In the genomic region with DNA sequence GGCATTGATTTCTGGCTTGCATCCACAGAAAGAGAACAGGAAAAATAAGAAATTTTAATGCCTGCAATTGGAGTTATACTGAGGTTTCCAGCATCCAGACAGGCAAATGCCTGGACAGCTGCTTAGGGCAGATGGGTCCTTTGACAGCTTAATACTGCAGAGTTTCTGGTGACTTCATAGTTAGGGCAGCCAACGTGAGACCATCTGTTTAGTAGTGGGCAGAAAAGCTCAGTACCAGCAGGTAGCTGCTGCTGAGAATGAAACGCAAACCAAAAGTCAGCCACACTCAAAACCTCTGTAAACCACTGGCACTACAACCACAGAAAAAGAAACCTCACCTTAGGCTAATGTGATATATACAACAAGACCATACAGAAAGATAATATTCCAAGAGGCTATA, we compare ENCODE assay signal across 10 cellular contexts.
DNase-seq lines count a peak whose midpoint lies in the region; ATAC-seq and TF ChIP-seq lines count a peak whose summit lies in the region.
"Had no signal": no experiment of that assay in that cellular context is flagged by ENCODE, and none has a peak within 500 bp of the region (broad histone marks: within the 10 kb centered on the region; RNA-seq: fewer than 3 reads in every experiment).

No MANE protein-coding gene starts in this region.

- intact Hi-C loops in Calu3 (cut with micrococcal nuclease; ENCODE audit: unreplicated experiment), result no loop called here

- H3K4me1 ChIP-seq in foreskin keratinocyte, result no peaks in the 10 kb centered on the region

- TF ChIP-seq CTCF in foreskin keratinocyte (conservative IDR thresholded peaks at IDR 0.05), result no peak
- TF ChIP-seq CTCF in Calu3 (IDR thresholded peaks at IDR 0.05; ENCODE audit: unreplicated experiment), result no peak
- TF ChIP-seq CTCF in osteocyte (IDR thresholded peaks at IDR 0.05), result no peak

- peak overlapping the region; percentile 31 for H3K27ac Mint-ChIP-seq in activated naive CD8-positive, alpha-beta T cell treated with anti-CD3 and anti-CD28 coated beads for 36 hours
- H3K27ac Mint-ChIP-seq in Calu3 (ENCODE audit: unreplicated experiment) (no peak overlapping the region), osteocyte (ENCODE audit: unreplicated experiment) (no peak overlapping the region)
- H3K27ac Mint-ChIP-seq: CD8-positive, alpha-beta T cell had no signal

- DNase-seq in DMS 273 (lab: John Stamatoyannopoulos, UW; ENCODE audit: unreplicated experiment), result peak; percentile 96
- DNase-seq in activated naive CD8-positive, alpha-beta T cell treated with anti-CD3 and anti-CD28 coated beads for 36 hours, result peak; percentile 13
- DNase-seq in foreskin keratinocyte, result no peak
- DNase-seq in Calu3, result no peak
- DNase-seq in osteocyte (ENCODE audit: extremely low spot score, unreplicated experiment), result no peak
- no peak for DNase-seq in erythroblast (lab: John Stamatoyannopoulos, UW)
- DNase-seq: activated T-cell treated with anti-CD3 and anti-CD28 coated beads, Interleukin-2, amount 50 U/mL, for 1 hour; CD8-positive, alpha-beta T cell had no signal

- ATAC-seq in GM18907 (IDR thresholded peaks at IDR 0.05; ENCODE audit: unreplicated experiment) (peak; percentile 87), HG03457 (IDR thresholded peaks at IDR 0.05; ENCODE audit: unreplicated experiment) (peak; percentile 54), foreskin keratinocyte (no peak)
- ATAC-seq: CD8-positive, alpha-beta T cell had no signal

- no peaks in the 10 kb centered on the region for H3K9me3 Mint-ChIP-seq in activated naive CD8-positive, alpha-beta T cell treated with anti-CD3 and anti-CD28 coated beads for 36 hours
- H3K9me3 Mint-ChIP-seq in Calu3 (ENCODE audit: low read depth, unreplicated experiment), result no peaks in the 10 kb centered on the region
- peaks cover 11% of the 10 kb centered on the region for H3K9me3 Mint-ChIP-seq in osteocyte (ENCODE audit: unreplicated experiment)
- H3K9me3 Mint-ChIP-seq: CD8-positive, alpha-beta T cell had no signal

- BruUV-seq in Calu3 (replicated peaks; lab: Mats Ljungman, UMichigan), result no TSS peak

- H3K4me3 Mint-ChIP-seq in activated naive CD8-positive, alpha-beta T cell treated with anti-CD3 and anti-CD28 coated beads for 36 hours, result no peak overlapping the region
- no peak overlapping the region for H3K4me3 Mint-ChIP-seq in Calu3 (ENCODE audit: low read depth, unreplicated experiment)
- H3K4me3 Mint-ChIP-seq in osteocyte (ENCODE audit: unreplicated experiment), result no peak overlapping the region
- H3K4me3 Mint-ChIP-seq: CD8-positive, alpha-beta T cell had no signal

- no peaks in the 10 kb centered on the region for H3K27me3 ChIP-seq in foreskin keratinocyte

- TF ChIP-seq POLR2A in erythroblast (IDR thresholded peaks at IDR 0.05; ENCODE audit: low read length), result no peak

- H3K27me3 Mint-ChIP-seq in activated naive CD8-positive, alpha-beta T cell treated with anti-CD3 and anti-CD28 coated beads for 36 hours, result no peaks in the 10 kb centered on the region
- no peaks in the 10 kb centered on the region for H3K27me3 Mint-ChIP-seq in Calu3 (ENCODE audit: unreplicated experiment)
- no peaks in the 10 kb centered on the region for H3K27me3 Mint-ChIP-seq in osteocyte (ENCODE audit: unreplicated experiment)

- H3K4me1 Mint-ChIP-seq in activated naive CD8-positive, alpha-beta T cell treated with anti-CD3 and anti-CD28 coated beads for 36 hours, result peaks cover 11% of the 10 kb centered on the region
- H3K4me1 Mint-ChIP-seq in Calu3 (ENCODE audit: low read depth, unreplicated experiment) (no peaks in the 10 kb centered on the region), osteocyte (ENCODE audit: unreplicated experiment) (no peaks in the 10 kb centered on the region)

- H3K27ac ChIP-seq in foreskin keratinocyte, result no peak overlapping the region

- CTCF ChIA-PET in Calu3 (lab: Charles Lee), result no interaction called here

- H3K36me3 Mint-ChIP-seq in activated naive CD8-positive, alpha-beta T cell treated with anti-CD3 and anti-CD28 coated beads for 36 hours, result no peaks in the 10 kb centered on the region
- H3K36me3 Mint-ChIP-seq in Calu3 (ENCODE audit: insufficient read depth, unreplicated experiment), result no peaks in the 10 kb centered on the region
- H3K36me3 Mint-ChIP-seq in osteocyte (ENCODE audit: unreplicated experiment), result no peaks in the 10 kb centered on the region

Comparison
In these comparisons a context has a peak if more than half of its experiments do, and no peak if none do; other contexts are left out.
1. DNase-seq: peak in DMS 273 (single experiment) and activated naive CD8-positive, alpha-beta T cell treated with anti-CD3 and anti-CD28 coated beads for 36 hours (single experiment); none in foreskin keratinocyte (0 of 2), Calu3 (single experiment), osteocyte (single experiment) and erythroblast (0 of 2).